1 cellular context compared by ENCODE assay signal in the genomic region with DNA sequence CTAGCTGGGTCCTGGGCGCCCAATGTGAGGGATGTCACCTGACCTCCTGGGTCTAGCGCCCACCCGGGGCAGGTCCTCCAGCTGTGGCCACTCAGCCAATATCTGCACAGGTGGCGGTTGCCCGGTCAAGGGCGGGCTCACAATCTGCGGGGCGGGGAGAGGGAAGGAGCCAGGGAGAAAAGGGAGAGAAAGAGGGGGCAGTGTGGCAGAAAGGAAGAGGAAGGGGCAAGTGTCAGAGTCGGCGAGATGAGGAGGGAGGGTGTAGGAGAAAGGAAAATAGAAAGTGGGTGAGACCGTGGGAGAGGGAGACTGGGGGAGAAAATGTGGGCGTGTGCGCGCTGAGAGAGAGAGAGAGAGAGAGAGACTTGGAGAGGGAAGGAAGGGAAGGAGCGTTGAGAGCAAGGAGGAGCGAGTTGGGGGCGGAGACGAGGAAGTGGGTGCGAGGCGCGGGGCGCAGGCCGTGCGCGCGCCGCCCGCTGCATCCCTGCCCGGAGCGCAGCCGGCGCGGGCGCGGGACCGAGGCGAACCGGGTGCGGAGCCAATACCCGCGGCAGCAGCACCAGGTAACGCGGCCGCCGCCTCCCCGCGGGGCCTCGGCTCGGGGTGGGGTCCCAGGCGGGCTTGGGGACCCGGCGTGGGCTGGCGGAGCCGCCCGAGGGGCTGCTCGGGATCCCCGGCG.
TF ChIP-seq lines count a peak whose summit lies in the region.

A gene with protein sequence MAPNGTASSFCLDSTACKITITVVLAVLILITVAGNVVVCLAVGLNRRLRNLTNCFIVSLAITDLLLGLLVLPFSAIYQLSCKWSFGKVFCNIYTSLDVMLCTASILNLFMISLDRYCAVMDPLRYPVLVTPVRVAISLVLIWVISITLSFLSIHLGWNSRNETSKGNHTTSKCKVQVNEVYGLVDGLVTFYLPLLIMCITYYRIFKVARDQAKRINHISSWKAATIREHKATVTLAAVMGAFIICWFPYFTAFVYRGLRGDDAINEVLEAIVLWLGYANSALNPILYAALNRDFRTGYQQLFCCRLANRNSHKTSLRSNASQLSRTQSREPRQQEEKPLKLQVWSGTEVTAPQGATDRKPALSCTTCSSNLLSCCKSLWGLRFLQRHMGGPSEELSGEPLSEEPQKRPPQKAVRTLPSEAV (plus strand): TSS at position 479 of the 679 bp plus-strand sequence. CDS start 25,163 bp downstream, outside the sequence.

TF ChIP-seq in HEK293, 187 proteins besides CTCF, POLR2A, EP300 and RAD21 (continued from another document and continues in another):
- TF ChIP-seq SP2 (tag by site-specific recombination; IDR thresholded peaks at IDR 0.05), result peak; percentile 71
- TF ChIP-seq ZNF664 (tag by site-specific recombination; IDR thresholded peaks at IDR 0.05), result no peak
- TF ChIP-seq ZNF23 (tag by site-specific recombination; IDR thresholded peaks at IDR 0.05; ENCODE audit: borderline replicate concordance), result no peak
- no peak for TF ChIP-seq ZBTB7A (tag by site-specific recombination; IDR thresholded peaks at IDR 0.05; ENCODE audit: low read depth)
- no peak for TF ChIP-seq ZNF211 (tag by site-specific recombination; IDR thresholded peaks at IDR 0.05; ENCODE audit: low read depth)
- TF ChIP-seq ZNF146 (tag by site-specific recombination; IDR thresholded peaks at IDR 0.05), result no peak
- no peak for TF ChIP-seq HOXC10 (CRISPR knock-in tag; IDR thresholded peaks at IDR 0.05)
- TF ChIP-seq, protein P1, sequence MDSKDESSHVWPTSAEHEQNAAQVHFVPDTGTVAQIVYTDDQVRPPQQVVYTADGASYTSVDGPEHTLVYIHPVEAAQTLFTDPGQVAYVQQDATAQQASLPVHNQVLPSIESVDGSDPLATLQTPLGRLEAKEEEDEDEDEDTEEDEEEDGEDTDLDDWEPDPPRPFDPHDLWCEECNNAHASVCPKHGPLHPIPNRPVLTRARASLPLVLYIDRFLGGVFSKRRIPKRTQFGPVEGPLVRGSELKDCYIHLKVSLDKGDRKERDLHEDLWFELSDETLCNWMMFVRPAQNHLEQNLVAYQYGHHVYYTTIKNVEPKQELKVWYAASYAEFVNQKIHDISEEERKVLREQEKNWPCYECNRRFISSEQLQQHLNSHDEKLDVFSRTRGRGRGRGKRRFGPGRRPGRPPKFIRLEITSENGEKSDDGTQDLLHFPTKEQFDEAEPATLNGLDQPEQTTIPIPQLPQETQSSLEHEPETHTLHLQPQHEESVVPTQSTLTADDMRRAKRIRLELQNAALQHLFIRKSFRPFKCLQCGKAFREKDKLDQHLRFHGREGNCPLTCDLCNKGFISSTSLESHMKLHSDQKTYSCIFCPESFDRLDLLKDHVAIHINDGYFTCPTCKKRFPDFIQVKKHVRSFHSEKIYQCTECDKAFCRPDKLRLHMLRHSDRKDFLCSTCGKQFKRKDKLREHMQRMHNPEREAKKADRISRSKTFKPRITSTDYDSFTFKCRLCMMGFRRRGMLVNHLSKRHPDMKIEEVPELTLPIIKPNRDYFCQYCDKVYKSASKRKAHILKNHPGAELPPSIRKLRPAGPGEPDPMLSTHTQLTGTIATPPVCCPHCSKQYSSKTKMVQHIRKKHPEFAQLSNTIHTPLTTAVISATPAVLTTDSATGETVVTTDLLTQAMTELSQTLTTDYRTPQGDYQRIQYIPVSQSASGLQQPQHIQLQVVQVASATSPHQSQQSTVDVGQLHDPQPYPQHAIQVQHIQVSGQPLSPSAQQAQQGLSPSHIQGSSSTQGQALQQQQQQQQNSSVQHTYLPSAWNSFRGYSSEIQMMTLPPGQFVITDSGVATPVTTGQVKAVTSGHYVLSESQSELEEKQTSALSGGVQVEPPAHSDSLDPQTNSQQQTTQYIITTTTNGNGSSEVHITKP (tag by site-specific recombination; IDR thresholded peaks at IDR 0.05), result peak; percentile 89
- no peak for TF ChIP-seq GLI4 (tag by site-specific recombination; IDR thresholded peaks at IDR 0.05)
- peak; percentile 45 for TF ChIP-seq ZIC2 (tag by site-specific recombination; IDR thresholded peaks at IDR 0.05)
- no peak for TF ChIP-seq ZNF174 (tag by site-specific recombination; IDR thresholded peaks at IDR 0.05)
- TF ChIP-seq ZNF660 (tag by site-specific recombination; IDR thresholded peaks at IDR 0.05), result no peak
- no peak for TF ChIP-seq TRIM28 (IDR thresholded peaks at IDR 0.05; ENCODE audit: borderline replicate concordance, low read length)
- TF ChIP-seq GLI2 (tag by site-specific recombination; IDR thresholded peaks at IDR 0.05; ENCODE audit: borderline replicate concordance, low read depth), result no peak
- no peak for TF ChIP-seq ZNF239 (tag by site-specific recombination; IDR thresholded peaks at IDR 0.05)
- no peak for TF ChIP-seq ZNF324 (tag by site-specific recombination; IDR thresholded peaks at IDR 0.05)
- TF ChIP-seq ZNF169 (tag by site-specific recombination; IDR thresholded peaks at IDR 0.05), result no peak
- TF ChIP-seq, protein P2, sequence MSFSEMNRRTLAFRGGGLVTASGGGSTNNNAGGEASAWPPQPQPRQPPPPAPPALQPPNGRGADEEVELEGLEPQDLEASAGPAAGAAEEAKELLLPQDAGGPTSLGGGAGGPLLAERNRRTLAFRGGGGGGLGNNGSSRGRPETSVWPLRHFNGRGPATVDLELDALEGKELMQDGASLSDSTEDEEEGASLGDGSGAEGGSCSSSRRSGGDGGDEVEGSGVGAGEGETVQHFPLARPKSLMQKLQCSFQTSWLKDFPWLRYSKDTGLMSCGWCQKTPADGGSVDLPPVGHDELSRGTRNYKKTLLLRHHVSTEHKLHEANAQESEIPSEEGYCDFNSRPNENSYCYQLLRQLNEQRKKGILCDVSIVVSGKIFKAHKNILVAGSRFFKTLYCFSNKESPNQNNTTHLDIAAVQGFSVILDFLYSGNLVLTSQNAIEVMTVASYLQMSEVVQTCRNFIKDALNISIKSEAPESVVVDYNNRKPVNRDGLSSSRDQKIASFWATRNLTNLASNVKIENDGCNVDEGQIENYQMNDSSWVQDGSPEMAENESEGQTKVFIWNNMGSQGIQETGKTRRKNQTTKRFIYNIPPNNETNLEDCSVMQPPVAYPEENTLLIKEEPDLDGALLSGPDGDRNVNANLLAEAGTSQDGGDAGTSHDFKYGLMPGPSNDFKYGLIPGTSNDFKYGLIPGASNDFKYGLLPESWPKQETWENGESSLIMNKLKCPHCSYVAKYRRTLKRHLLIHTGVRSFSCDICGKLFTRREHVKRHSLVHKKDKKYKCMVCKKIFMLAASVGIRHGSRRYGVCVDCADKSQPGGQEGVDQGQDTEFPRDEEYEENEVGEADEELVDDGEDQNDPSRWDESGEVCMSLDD (tag by site-specific recombination; IDR thresholded peaks at IDR 0.05), result no peak
- TF ChIP-seq GLIS1 (tag by site-specific recombination; IDR thresholded peaks at IDR 0.05), result peak; percentile 62
- TF ChIP-seq ZNF175 (tag by site-specific recombination; IDR thresholded peaks at IDR 0.05), result no peak
- no peak for TF ChIP-seq ZNF621 (tag by site-specific recombination; IDR thresholded peaks at IDR 0.05)
- no peak for TF ChIP-seq ZNF391 (tag by site-specific recombination; IDR thresholded peaks at IDR 0.05; ENCODE audit: borderline replicate concordance, low read depth)
- no peak for TF ChIP-seq RBAK (tag by site-specific recombination; IDR thresholded peaks at IDR 0.05)
- no peak for TF ChIP-seq ZNF433 (tag by site-specific recombination; IDR thresholded peaks at IDR 0.05; ENCODE audit: low read depth)
- peak; percentile 52; the same call in 1 of the 2 replicates for TF ChIP-seq ZNF843 (tag by site-specific recombination; IDR thresholded peaks at IDR 0.05)
- TF ChIP-seq HOXD13 (CRISPR knock-in tag; IDR thresholded peaks at IDR 0.05; ENCODE audit: borderline replicate concordance), result no peak
- no peak for TF ChIP-seq ZNF707 (tag by site-specific recombination; IDR thresholded peaks at IDR 0.05)
- TF ChIP-seq, protein P3, sequence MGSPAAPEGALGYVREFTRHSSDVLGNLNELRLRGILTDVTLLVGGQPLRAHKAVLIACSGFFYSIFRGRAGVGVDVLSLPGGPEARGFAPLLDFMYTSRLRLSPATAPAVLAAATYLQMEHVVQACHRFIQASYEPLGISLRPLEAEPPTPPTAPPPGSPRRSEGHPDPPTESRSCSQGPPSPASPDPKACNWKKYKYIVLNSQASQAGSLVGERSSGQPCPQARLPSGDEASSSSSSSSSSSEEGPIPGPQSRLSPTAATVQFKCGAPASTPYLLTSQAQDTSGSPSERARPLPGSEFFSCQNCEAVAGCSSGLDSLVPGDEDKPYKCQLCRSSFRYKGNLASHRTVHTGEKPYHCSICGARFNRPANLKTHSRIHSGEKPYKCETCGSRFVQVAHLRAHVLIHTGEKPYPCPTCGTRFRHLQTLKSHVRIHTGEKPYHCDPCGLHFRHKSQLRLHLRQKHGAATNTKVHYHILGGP (tag by site-specific recombination; IDR thresholded peaks at IDR 0.05), result no peak
- no peak for TF ChIP-seq ZNF350 (tag by site-specific recombination; IDR thresholded peaks at IDR 0.05)
- TF ChIP-seq ZNF138 (tag by site-specific recombination; IDR thresholded peaks at IDR 0.05; ENCODE audit: borderline replicate concordance), result no peak
- no peak for TF ChIP-seq ZNF426 (tag by site-specific recombination; IDR thresholded peaks at IDR 0.05)
- no peak for TF ChIP-seq ZNF658 (tag by site-specific recombination; IDR thresholded peaks at IDR 0.05)
- TF ChIP-seq, protein P4, sequence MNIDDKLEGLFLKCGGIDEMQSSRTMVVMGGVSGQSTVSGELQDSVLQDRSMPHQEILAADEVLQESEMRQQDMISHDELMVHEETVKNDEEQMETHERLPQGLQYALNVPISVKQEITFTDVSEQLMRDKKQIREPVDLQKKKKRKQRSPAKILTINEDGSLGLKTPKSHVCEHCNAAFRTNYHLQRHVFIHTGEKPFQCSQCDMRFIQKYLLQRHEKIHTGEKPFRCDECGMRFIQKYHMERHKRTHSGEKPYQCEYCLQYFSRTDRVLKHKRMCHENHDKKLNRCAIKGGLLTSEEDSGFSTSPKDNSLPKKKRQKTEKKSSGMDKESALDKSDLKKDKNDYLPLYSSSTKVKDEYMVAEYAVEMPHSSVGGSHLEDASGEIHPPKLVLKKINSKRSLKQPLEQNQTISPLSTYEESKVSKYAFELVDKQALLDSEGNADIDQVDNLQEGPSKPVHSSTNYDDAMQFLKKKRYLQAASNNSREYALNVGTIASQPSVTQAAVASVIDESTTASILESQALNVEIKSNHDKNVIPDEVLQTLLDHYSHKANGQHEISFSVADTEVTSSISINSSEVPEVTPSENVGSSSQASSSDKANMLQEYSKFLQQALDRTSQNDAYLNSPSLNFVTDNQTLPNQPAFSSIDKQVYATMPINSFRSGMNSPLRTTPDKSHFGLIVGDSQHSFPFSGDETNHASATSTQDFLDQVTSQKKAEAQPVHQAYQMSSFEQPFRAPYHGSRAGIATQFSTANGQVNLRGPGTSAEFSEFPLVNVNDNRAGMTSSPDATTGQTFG (tag by site-specific recombination; IDR thresholded peaks at IDR 0.05; ENCODE audit: borderline replicate concordance), result no peak
- no peak for TF ChIP-seq ZNF596 (tag by site-specific recombination; IDR thresholded peaks at IDR 0.05)
- peak; percentile 92 for TF ChIP-seq KLF16 (tag by site-specific recombination; IDR thresholded peaks at IDR 0.05)
- TF ChIP-seq ZNF354C (tag by site-specific recombination; IDR thresholded peaks at IDR 0.05; ENCODE audit: borderline replicate concordance, low read depth), result no peak
- 0 out of 2 replicates have a peak, but pooled peaks have one; percentile 46 for TF ChIP-seq ZNF223 (tag by site-specific recombination; IDR thresholded peaks at IDR 0.05)
- no peak for TF ChIP-seq ZNF221 (tag by site-specific recombination; IDR thresholded peaks at IDR 0.05; ENCODE audit: borderline replicate concordance)
- TF ChIP-seq YY2 (tag by site-specific recombination; IDR thresholded peaks at IDR 0.05), result 0 out of 2 replicates have a peak, but pooled peaks have one; percentile 15
- no peak for TF ChIP-seq ZNF677 (tag by site-specific recombination; IDR thresholded peaks at IDR 0.05)
- TF ChIP-seq ZNF561 (tag by site-specific recombination; IDR thresholded peaks at IDR 0.05; ENCODE audit: borderline replicate concordance), result no peak
- no peak for TF ChIP-seq ZNF473 (tag by site-specific recombination; IDR thresholded peaks at IDR 0.05)
- no peak for TF ChIP-seq ZNF341 (tag by site-specific recombination; IDR thresholded peaks at IDR 0.05; ENCODE audit: low read depth)
- no peak for TF ChIP-seq SALL2 (tag by site-specific recombination; IDR thresholded peaks at IDR 0.05; ENCODE audit: borderline replicate concordance)
- no peak for TF ChIP-seq ZNF747 (tag by site-specific recombination; IDR thresholded peaks at IDR 0.05)
- no peak for TF ChIP-seq OVOL3 (tag by site-specific recombination; IDR thresholded peaks at IDR 0.05)
- no peak for TF ChIP-seq ZNF768 (tag by site-specific recombination; IDR thresholded peaks at IDR 0.05)
- no peak for TF ChIP-seq ZNF626 (tag by site-specific recombination; IDR thresholded peaks at IDR 0.05)
- TF ChIP-seq ZNF777 (tag by site-specific recombination; IDR thresholded peaks at IDR 0.05; ENCODE audit: borderline replicate concordance), result no peak
- TF ChIP-seq BCL11A (tag by site-specific recombination; IDR thresholded peaks at IDR 0.05; ENCODE audit: low read depth), result 0 out of 2 replicates have a peak, but pooled peaks have one; percentile 65
- TF ChIP-seq ZNF548 (tag by site-specific recombination; IDR thresholded peaks at IDR 0.05), result no peak
- TF ChIP-seq, protein P5, sequence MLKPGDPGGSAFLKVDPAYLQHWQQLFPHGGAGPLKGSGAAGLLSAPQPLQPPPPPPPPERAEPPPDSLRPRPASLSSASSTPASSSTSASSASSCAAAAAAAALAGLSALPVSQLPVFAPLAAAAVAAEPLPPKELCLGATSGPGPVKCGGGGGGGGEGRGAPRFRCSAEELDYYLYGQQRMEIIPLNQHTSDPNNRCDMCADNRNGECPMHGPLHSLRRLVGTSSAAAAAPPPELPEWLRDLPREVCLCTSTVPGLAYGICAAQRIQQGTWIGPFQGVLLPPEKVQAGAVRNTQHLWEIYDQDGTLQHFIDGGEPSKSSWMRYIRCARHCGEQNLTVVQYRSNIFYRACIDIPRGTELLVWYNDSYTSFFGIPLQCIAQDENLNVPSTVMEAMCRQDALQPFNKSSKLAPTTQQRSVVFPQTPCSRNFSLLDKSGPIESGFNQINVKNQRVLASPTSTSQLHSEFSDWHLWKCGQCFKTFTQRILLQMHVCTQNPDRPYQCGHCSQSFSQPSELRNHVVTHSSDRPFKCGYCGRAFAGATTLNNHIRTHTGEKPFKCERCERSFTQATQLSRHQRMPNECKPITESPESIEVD (tag by site-specific recombination; IDR thresholded peaks at IDR 0.05), result no peak
- TF ChIP-seq SCRT1 (tag by site-specific recombination; IDR thresholded peaks at IDR 0.05; ENCODE audit: borderline replicate concordance), result no peak
- TF ChIP-seq ZNF19 (tag by site-specific recombination; IDR thresholded peaks at IDR 0.05; ENCODE audit: low read depth), result no peak
- no peak for TF ChIP-seq MYNN (tag by site-specific recombination; IDR thresholded peaks at IDR 0.05; ENCODE audit: borderline replicate concordance)
